Comparison of ENCODE assay signal across 1 cellular context in the genomic region with DNA sequence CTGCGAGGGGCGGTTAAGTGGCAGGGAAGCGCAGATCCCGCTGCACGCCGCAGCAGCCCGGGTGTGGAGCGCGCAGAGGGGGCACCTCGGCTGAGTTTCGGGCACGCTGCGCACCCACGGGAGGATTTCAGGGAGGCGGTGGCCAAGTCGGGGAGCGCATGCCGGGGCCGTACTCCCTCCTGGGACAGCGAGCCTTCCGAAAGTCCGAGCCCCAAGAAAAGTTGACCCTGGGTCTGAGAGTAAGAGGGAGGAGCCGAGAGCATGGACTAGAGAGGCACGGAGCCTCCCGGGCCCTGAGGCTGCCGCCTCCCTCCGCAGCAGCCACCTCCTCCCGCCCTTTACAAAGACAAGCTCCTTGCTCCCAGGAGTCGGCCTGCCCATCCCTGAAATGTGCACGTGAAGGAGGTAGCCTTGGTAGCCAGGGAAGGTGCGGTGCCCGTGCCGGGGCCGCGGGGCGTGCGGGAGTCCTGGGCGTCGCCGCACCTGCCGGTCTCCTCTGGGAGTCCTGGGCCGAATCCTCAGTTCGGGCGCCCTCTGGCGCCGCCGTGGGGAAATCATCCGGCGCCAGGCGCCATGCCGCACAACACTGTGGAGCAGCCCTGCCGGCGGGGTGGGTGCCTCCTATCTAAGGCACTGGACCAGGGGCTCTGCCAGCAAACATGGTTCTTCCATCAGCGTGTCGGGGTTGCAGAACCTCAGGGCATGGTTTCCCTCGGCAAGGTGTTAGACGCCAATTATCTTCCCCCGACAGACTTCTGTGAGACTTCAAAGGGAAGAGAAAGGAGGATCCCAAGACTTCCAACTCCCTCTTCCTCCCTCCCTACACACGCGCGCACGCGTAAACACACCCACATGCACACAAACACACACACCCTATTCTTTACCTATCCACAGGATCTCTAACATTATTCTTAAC.
TF ChIP-seq lines count a peak whose summit lies in the region.

No MANE protein-coding gene starts in this region.

TF ChIP-seq in WTC11, 78 proteins besides CTCF, POLR2A, EP300 and RAD21 (continued from another document):
- TF ChIP-seq, protein P1, sequence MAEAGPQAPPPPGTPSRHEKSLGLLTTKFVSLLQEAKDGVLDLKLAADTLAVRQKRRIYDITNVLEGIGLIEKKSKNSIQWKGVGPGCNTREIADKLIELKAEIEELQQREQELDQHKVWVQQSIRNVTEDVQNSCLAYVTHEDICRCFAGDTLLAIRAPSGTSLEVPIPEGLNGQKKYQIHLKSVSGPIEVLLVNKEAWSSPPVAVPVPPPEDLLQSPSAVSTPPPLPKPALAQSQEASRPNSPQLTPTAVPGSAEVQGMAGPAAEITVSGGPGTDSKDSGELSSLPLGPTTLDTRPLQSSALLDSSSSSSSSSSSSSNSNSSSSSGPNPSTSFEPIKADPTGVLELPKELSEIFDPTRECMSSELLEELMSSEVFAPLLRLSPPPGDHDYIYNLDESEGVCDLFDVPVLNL (CRISPR knock-in tag; IDR thresholded peaks at IDR 0.05; ENCODE audit: borderline replicate concordance, low read depth) = no peak
- peak; percentile 77 for TF ChIP-seq ETV6 (CRISPR knock-in tag; IDR thresholded peaks at IDR 0.05)
- TF ChIP-seq NR1H2 (CRISPR knock-in tag; IDR thresholded peaks at IDR 0.05) = no peak
- TF ChIP-seq, protein P2, sequence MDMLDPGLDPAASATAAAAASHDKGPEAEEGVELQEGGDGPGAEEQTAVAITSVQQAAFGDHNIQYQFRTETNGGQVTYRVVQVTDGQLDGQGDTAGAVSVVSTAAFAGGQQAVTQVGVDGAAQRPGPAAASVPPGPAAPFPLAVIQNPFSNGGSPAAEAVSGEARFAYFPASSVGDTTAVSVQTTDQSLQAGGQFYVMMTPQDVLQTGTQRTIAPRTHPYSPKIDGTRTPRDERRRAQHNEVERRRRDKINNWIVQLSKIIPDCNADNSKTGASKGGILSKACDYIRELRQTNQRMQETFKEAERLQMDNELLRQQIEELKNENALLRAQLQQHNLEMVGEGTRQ (CRISPR knock-in tag; IDR thresholded peaks at IDR 0.05) = 0 out of 2 replicates have a peak, but pooled peaks have one; percentile 15
- TF ChIP-seq, protein P3, sequence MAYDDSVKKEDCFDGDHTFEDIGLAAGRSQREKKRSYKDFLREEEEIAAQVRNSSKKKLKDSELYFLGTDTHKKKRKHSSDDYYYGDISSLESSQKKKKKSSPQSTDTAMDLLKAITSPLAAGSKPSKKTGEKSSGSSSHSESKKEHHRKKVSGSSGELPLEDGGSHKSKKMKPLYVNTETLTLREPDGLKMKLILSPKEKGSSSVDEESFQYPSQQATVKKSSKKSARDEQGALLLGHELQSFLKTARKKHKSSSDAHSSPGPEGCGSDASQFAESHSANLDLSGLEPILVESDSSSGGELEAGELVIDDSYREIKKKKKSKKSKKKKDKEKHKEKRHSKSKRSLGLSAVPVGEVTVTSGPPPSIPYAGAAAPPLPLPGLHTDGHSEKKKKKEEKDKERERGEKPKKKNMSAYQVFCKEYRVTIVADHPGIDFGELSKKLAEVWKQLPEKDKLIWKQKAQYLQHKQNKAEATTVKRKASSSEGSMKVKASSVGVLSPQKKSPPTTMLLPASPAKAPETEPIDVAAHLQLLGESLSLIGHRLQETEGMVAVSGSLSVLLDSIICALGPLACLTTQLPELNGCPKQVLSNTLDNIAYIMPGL (CRISPR knock-in tag; IDR thresholded peaks at IDR 0.05) = peak; percentile 97; the same call in 1 of the 2 replicates
- TF ChIP-seq FOXP1 (CRISPR knock-in tag; IDR thresholded peaks at IDR 0.05; ENCODE audit: borderline replicate concordance) = peak; percentile 51; the same call in 1 of the 2 replicates
- TF ChIP-seq ZNF671 (CRISPR knock-in tag; IDR thresholded peaks at IDR 0.05) = no peak
- TF ChIP-seq, protein P4, sequence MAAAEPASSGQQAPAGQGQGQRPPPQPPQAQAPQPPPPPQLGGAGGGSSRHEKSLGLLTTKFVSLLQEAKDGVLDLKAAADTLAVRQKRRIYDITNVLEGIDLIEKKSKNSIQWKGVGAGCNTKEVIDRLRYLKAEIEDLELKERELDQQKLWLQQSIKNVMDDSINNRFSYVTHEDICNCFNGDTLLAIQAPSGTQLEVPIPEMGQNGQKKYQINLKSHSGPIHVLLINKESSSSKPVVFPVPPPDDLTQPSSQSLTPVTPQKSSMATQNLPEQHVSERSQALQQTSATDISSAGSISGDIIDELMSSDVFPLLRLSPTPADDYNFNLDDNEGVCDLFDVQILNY (CRISPR knock-in tag; IDR thresholded peaks at IDR 0.05) = peak; percentile 39; the same call in 1 of the 2 replicates
- no peak for TF ChIP-seq ZNF219 (CRISPR knock-in tag; IDR thresholded peaks at IDR 0.05; ENCODE audit: borderline replicate concordance)
